25 cellular contexts compared by ENCODE assay signal in genomic region chr6:13604546-13605416, GRCh38.
"Had no signal": no experiment of that assay in that cellular context is flagged by ENCODE, and none has a peak within 500 bp of the region (broad histone marks: within the 10 kb centered on the region; RNA-seq: fewer than 3 reads in every experiment).

No MANE protein-coding gene starts in this region.

- H3K4me1 ChIP-seq: left lung, lower lobe of right lung had no signal

- H3K9me3 ChIP-seq: left lung, lower lobe of right lung, thoracic aorta had no signal

- H3K27ac Mint-ChIP-seq: activated naive CD4-positive, alpha-beta T cell treated with anti-CD3 and anti-CD28 coated beads, Interleukin-2, amount 10 ng/mL, durations not matched to agents 7 days and 5 days; activated T-helper 1 cell treated with anti-CD3 and anti-CD28 coated beads, Interleukin-12 subunit alpha, Interleukin-12 subunit beta, Interleukin-2, Interleukin-4 antibody, amounts not matched to agents 30 ng/mL and 10 ng/mL and 1 ng/mL, durations not matched to agents 14 hours and 24 hours and 36 hours; dendritic cell treated with granulocyte-macrophage colony-stimulating factor and Interleukin-4, amounts not matched to agents 40 ng/mL and 50 ng/mL, for 4 days; endodermal cell had no signal

- H3K4me1 Mint-ChIP-seq: activated naive CD4-positive, alpha-beta T cell treated with anti-CD3 and anti-CD28 coated beads, Interleukin-2, amount 10 ng/mL, durations not matched to agents 7 days and 5 days; central memory CD8-positive, alpha-beta T cell; endodermal cell had no signal

- DNase-seq: activated CD4-positive, alpha-beta T cell treated with anti-CD3 and anti-CD28 coated beads for 4 hours; activated CD4-positive, alpha-beta T cell treated with anti-CD3 and anti-CD28 coated beads, Interleukin-2, amount 50 U/mL, for 48 hours; activated CD4-positive, CD25-positive, alpha-beta regulatory T cell; activated CD8-positive, alpha-beta memory T cell treated with anti-CD3 and anti-CD28 coated beads, Interleukin-2, amount 50 U/mL, for 4 hours; activated effector memory CD4-positive, alpha-beta T cell treated with anti-CD3 and anti-CD28 coated beads, Interleukin-2, amount 50 U/mL, for 16 hours; activated naive CD4-positive, alpha-beta T cell treated with anti-CD3 and anti-CD28 coated beads, Interleukin-2, amount 10 ng/mL, durations not matched to agents 7 days and 5 days; activated T-cell treated with anti-CD3 and anti-CD28 coated beads, Interleukin-2, amount 50 U/mL, for 1 hour; amygdala; endodermal cell; left lung; lower lobe of right lung; mesenchymal stem cell; naive thymus-derived CD8-positive, alpha-beta T cell; nucleus accumbens; right cardiac atrium; stimulated activated CD4-positive, alpha-beta T cell treated with anti-CD3 and anti-CD28 coated beads, Interleukin-2, amount 100 ng/mL, for 48 hours; stimulated activated naive CD4-positive, alpha-beta T cell treated with Interleukin-2 at 50 U/mL for 16 hours; T-helper 17 cell; trophoblast cell had no signal

- H3K27ac ChIP-seq: left lung, lower lobe of right lung, thoracic aorta had no signal

- H3K9me3 Mint-ChIP-seq: activated naive CD4-positive, alpha-beta T cell treated with anti-CD3 and anti-CD28 coated beads, Interleukin-2, amount 10 ng/mL, durations not matched to agents 7 days and 5 days; activated T-helper 1 cell treated with anti-CD3 and anti-CD28 coated beads, Interleukin-12 subunit alpha, Interleukin-12 subunit beta, Interleukin-2, Interleukin-4 antibody, amounts not matched to agents 30 ng/mL and 10 ng/mL and 1 ng/mL, durations not matched to agents 14 hours and 24 hours and 36 hours; central memory CD8-positive, alpha-beta T cell; dendritic cell treated with granulocyte-macrophage colony-stimulating factor and Interleukin-4, amounts not matched to agents 40 ng/mL and 50 ng/mL, for 4 days; endodermal cell; naive thymus-derived CD8-positive, alpha-beta T cell; neural crest cell had no signal

- ATAC-seq: esophagus mucosa; left lung; lower lobe of right lung; naive thymus-derived CD8-positive, alpha-beta T cell; right cardiac atrium; T-helper 17 cell had no signal

- H3K27me3 Mint-ChIP-seq: activated naive CD4-positive, alpha-beta T cell treated with anti-CD3 and anti-CD28 coated beads, Interleukin-2, amount 10 ng/mL, durations not matched to agents 7 days and 5 days; central memory CD8-positive, alpha-beta T cell; dendritic cell treated with granulocyte-macrophage colony-stimulating factor and Interleukin-4, amounts not matched to agents 40 ng/mL and 50 ng/mL, for 4 days; naive thymus-derived CD8-positive, alpha-beta T cell; T-helper 17 cell had no signal

- H3K4me3 Mint-ChIP-seq: activated naive CD4-positive, alpha-beta T cell treated with anti-CD3 and anti-CD28 coated beads, Interleukin-2, amount 10 ng/mL, durations not matched to agents 7 days and 5 days; activated T-helper 1 cell treated with anti-CD3 and anti-CD28 coated beads, Interleukin-12 subunit alpha, Interleukin-12 subunit beta, Interleukin-2, Interleukin-4 antibody, amounts not matched to agents 30 ng/mL and 10 ng/mL and 1 ng/mL, durations not matched to agents 14 hours and 24 hours and 36 hours; central memory CD8-positive, alpha-beta T cell; dendritic cell treated with granulocyte-macrophage colony-stimulating factor and Interleukin-4, amounts not matched to agents 40 ng/mL and 50 ng/mL, for 4 days; endodermal cell; naive thymus-derived CD8-positive, alpha-beta T cell; neural crest cell; T-helper 17 cell had no signal

- H3K27me3 ChIP-seq: left lung had no signal

- H3K4me3 ChIP-seq: left lung, lower lobe of right lung, thoracic aorta had no signal
